In the genomic region with DNA sequence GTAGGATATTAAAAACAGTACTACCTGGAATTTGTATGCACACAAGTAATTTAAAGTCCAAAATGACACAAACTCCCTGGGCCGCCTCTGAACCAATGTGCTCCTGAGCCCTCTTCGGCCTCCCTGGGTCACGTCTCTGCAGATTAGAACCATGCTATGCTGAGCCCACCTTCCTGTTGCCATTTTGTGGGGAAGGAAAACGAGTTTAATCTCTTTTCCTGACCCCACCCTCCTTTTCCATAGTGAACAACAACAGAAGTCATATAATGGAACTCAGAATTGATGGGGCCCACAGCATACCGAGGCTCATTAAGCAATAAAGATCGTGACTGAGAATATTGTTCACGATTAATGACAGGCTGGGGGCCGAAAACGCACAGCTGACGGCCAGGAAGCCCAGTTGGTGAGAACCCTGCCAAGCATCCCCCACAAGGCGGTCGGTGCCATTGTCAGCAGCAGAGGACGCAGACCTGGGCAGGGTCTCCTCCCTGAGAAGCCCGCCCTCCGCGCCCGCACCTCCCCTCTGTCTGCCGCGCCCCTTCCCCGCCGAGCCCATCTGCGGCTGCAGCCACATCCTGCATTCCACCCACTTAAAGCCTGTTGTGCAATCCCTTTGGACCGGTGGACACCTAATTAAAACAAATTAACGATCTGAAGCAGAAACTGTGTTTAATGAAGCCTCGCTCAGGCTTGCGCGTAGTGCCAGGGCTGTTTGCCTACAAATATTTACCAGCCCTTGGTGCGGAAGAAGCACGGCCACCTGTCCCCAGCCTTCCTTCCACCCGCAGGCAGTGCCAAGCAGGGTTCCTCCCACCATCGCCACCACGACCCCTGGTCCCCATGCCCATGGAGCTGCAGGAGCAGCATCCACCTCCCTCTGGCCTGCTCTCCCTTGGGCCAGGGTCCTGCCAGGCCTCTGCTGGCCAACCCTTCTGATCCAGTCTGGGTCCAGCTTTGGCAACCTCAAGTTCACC, we compare ENCODE assay signal across 13 cellular contexts.
A peak's percentile ranks its signal among the peaks of the same experiment; 100 is the strongest.
DNase-seq lines count a peak whose midpoint lies in the region; ATAC-seq, FAIRE-seq and TF ChIP-seq lines count a peak whose summit lies in the region.
"Had no signal": no experiment of that assay in that cellular context is flagged by ENCODE, and none has a peak within 500 bp of the region (broad histone marks: within the 10 kb centered on the region; RNA-seq: fewer than 3 reads in every experiment).

No MANE protein-coding gene starts in this region.

- H4K20me1 ChIP-seq in K562 (replicated peaks; ENCODE audit: control insufficient read depth, insufficient read depth, low read length) (0 out of 2 replicates have a peak, but pooled peaks cover 16% of the 10 kb centered on the region), neural progenitor cell (ENCODE audit: low read depth) (no peaks in the 10 kb centered on the region)

- H3K9me3 ChIP-seq in K562 (replicated peaks; ENCODE audit: control insufficient read depth, insufficient read depth, low read depth, low read length) = no peaks in the 10 kb centered on the region
- no peaks in the 10 kb centered on the region for H3K9me3 ChIP-seq in neural progenitor cell (ENCODE audit: low read depth)
- H3K9me3 ChIP-seq: uterus had no signal

- H3K4me3 ChIP-seq in K562 = no peak overlapping the region
- no peak overlapping the region for H3K4me3 ChIP-seq in neural progenitor cell
- H3K4me3 ChIP-seq: uterus had no signal

- peak overlapping the region; percentile 40 for H3K27ac Mint-ChIP-seq in neural progenitor cell
- H3K27ac Mint-ChIP-seq: activated naive CD4-positive, alpha-beta T cell treated with anti-CD3 and anti-CD28 coated beads for 36 hours had no signal

- H3K9ac ChIP-seq in K562 (ENCODE audit: insufficient read depth in 1 of 2, low read depth in 2 of 2, low read length in 2 of 2) = no peak overlapping the region
- no peak overlapping the region for H3K9ac ChIP-seq in neural progenitor cell

- no peak overlapping the region for H3K4me3 Mint-ChIP-seq in neural progenitor cell
- H3K4me3 Mint-ChIP-seq: activated naive CD4-positive, alpha-beta T cell treated with anti-CD3 and anti-CD28 coated beads for 36 hours had no signal

- BruUV-seq in K562 (replicated peaks; lab: Mats Ljungman, UMichigan) = no TSS peak

- no peak for FAIRE-seq in K562 (lab: Jason Lieb, UNC)

- TF ChIP-seq RAD21 in K562 (CRISPR knock-in tag; conservative IDR thresholded peaks at IDR 0.05 in 1 of 2, IDR thresholded peaks at IDR 0.05 in 1 of 2) = no peak

- no peak for TF ChIP-seq CTCF in K562 (IDR thresholded peaks at IDR 0.05 in 2 of 3, conservative IDR thresholded peaks at IDR 0.05 in 1 of 3; ENCODE audit: insufficient read depth in 2 of 3, low read depth in 1 of 3, low read length in 3 of 3)
- no peak for TF ChIP-seq CTCF in neural progenitor cell (IDR thresholded peaks at IDR 0.05)

- H3K27ac ChIP-seq in K562 (ENCODE audit: extremely low read depth, low read depth, low read length) (no peak overlapping the region), neural progenitor cell (no peak overlapping the region)
- H3K27ac ChIP-seq: epithelial cell of prostate, uterus had no signal

- H3K27me3 ChIP-seq in K562 (ENCODE audit: control insufficient read depth in 2 of 2, insufficient read depth in 2 of 2, low read length in 2 of 2) (peaks cover 50 to 63% of the 10 kb centered on the region in 2 experiments), neural progenitor cell (no peaks in the 10 kb centered on the region)
- H3K27me3 ChIP-seq: uterus had no signal

- DNase-seq in Daoy (ENCODE audit: low read depth) (peak; percentile 67), NCI-H2029 treated with DMSO at 0.1 percent for 48 hours (lab: John Stamatoyannopoulos, UW) (peak; percentile 83), K562 (ENCODE audit: extremely low read depth in 1 of 4, low spot score in 3 of 4) (no peak), neural progenitor cell (ENCODE audit: low spot score) (peak; percentile 50), putamen (ENCODE audit: low spot score) (no peak)
- DNase-seq: activated naive CD4-positive, alpha-beta T cell treated with anti-CD3 and anti-CD28 coated beads for 36 hours; mesenchymal stem cell; stimulated activated CD4-positive, alpha-beta T cell treated with anti-CD3 and anti-CD28 coated beads, Interleukin-1b, Interleukin-23, amount 100 ng/mL, for 48 hours had no signal

- CTCF ChIA-PET in K562 (lab: Yijun Ruan, JAX; ENCODE audit: low intra/inter-chr PET ratio) = no interaction called here

- no peak for TF ChIP-seq EP300 in K562 (IDR thresholded peaks at IDR 0.05; ENCODE audit: low read length)

- H2AFZ ChIP-seq in K562 (ENCODE audit: low read depth, low read length) (no peak overlapping the region), neural progenitor cell (replicated peaks) (no peak overlapping the region)

- no peak for TF ChIP-seq POLR2A in K562 (conservative IDR thresholded peaks at IDR 0.05)

- H3K36me3 Mint-ChIP-seq in neural progenitor cell = no peaks in the 10 kb centered on the region

- H3K36me3 ChIP-seq in K562 (ENCODE audit: control insufficient read depth, insufficient read depth, low read length) (no peaks in the 10 kb centered on the region), neural progenitor cell (no peaks in the 10 kb centered on the region)
- H3K36me3 ChIP-seq: uterus had no signal

- H3K4me2 ChIP-seq in K562 (ENCODE audit: insufficient read depth, low read length) (no peak overlapping the region), neural progenitor cell (peak overlapping the region; percentile 24)

- H3K79me2 ChIP-seq in K562 (ENCODE audit: control insufficient read depth, insufficient read depth, low read length) (no peaks in the 10 kb centered on the region), neural progenitor cell (ENCODE audit: low read depth) (no peaks in the 10 kb centered on the region)

- ATAC-seq in K562 (no peak), GM21786 (IDR thresholded peaks at IDR 0.05; ENCODE audit: unreplicated experiment) (no peak), HG02870 (IDR thresholded peaks at IDR 0.05; ENCODE audit: unreplicated experiment) (no peak), GM18517 (IDR thresholded peaks at IDR 0.05; ENCODE audit: unreplicated experiment) (no peak)

- H3K4me1 ChIP-seq in K562 (replicated peaks in 1 of 2; ENCODE audit: control insufficient read depth in 2 of 2, insufficient read depth in 2 of 2, low read length in 2 of 2) (peaks cover 0 to 9% of the 10 kb centered on the region in 2 experiments; a peak in 1 of 5 replicates), neural progenitor cell (peaks cover 27% of the 10 kb centered on the region)
- H3K4me1 ChIP-seq: uterus had no signal

- H3F3A ChIP-seq in neural progenitor cell (ENCODE audit: low read depth) = peaks cover 8% of the 10 kb centered on the region

- no peaks in the 10 kb centered on the region for H3K9me3 Mint-ChIP-seq in neural progenitor cell
- H3K9me3 Mint-ChIP-seq: activated naive CD4-positive, alpha-beta T cell treated with anti-CD3 and anti-CD28 coated beads for 36 hours had no signal

- intact Hi-C loops in K562 (cut with micrococcal nuclease) = loop anchor here (10.0 kb wide), 1 partner anchor 292 kb away; no protein-coding TSS in a partner anchor

- POLR2A ChIA-PET in K562 (lab: Yijun Ruan, JAX) = interaction anchor here (0.6 to 1.2 kb wide), 2 partner anchors 8 to 64 kb away, joined by 3 to 5 read pairs; no protein-coding TSS in a partner anchor

- in situ Hi-C loops in K562 (cut with MboI) = no loop called here

- H3K9me1 ChIP-seq in K562 (ENCODE audit: control insufficient read depth, insufficient read depth, low read length) = no peaks in the 10 kb centered on the region

- H3K27me3 Mint-ChIP-seq in neural progenitor cell (ENCODE audit: insufficient read depth, low read depth) = peaks cover 8% of the 10 kb centered on the region

- H3K4me1 Mint-ChIP-seq in neural progenitor cell = peaks cover 52% of the 10 kb centered on the region

- 7% methylated on average over 32 of the region's 32 CpGs for WGBS in K562 (ENCODE audit: insufficient coverage, low coverage, missing lambda C conversion rate)

TF ChIP-seq in K562, 482 proteins besides CTCF, POLR2A, EP300 and RAD21:
- TF ChIP-seq CEBPB (tag; IDR thresholded peaks at IDR 0.05) (peak; percentile 18; the same call in 1 of the 2 replicates), CEBPG (CRISPR knock-in tag; IDR thresholded peaks at IDR 0.05) (no peak), CEBPG (tag; conservative IDR thresholded peaks at IDR 0.05 in 1 of 2, IDR thresholded peaks at IDR 0.05 in 1 of 2) (0 out of 4 replicates have a peak, but pooled peaks of 1 of the 2 experiments have one; percentile 13), CBX2 (IDR thresholded peaks at IDR 0.05; ENCODE audit: insufficient read depth, low read length, poor library complexity, severe bottlenecking) (no peak)

Comparison
In these comparisons a context has a peak if more than half of its experiments do, and no peak if none do; other contexts are left out.
1. DNase-seq: peak in Daoy (single experiment), NCI-H2029 treated with DMSO at 0.1 percent for 48 hours (single experiment) and neural progenitor cell (single experiment); none in K562 (0 of 4) and putamen (single experiment).